8 cellular contexts compared by ENCODE assay signal in genomic region chr14:55301722-55302121, GRCh38. TPM values are rescaled to one million over a fixed set of nuclear protein-coding genes. Genes with fewer than 3 reads are reported as not detected.
DNase-seq lines count a peak whose midpoint lies in the region; ATAC-seq, FAIRE-seq and TF ChIP-seq lines count a peak whose summit lies in the region.

No MANE protein-coding gene starts in this region.

- H2AFZ ChIP-seq in endothelial cell of umbilical vein (ENCODE audit: low read depth, low read length), result no peak overlapping the region

- ATAC-seq in activated CD4-positive, CD25-positive, alpha-beta regulatory T cell treated with anti-CD3 and anti-CD28 coated beads, Interleukin-2, amount 50 U/mL, for 24 hours, result peak; percentile 72 to 84

- CTCF ChIA-PET in endothelial cell of umbilical vein (lab: Charles Lee), result no interaction called here

- H3K9me3 ChIP-seq in endothelial cell of umbilical vein (replicated peaks; ENCODE audit: control insufficient read depth, insufficient read depth, low read length), result no peaks in the 10 kb centered on the region

- FAIRE-seq in endothelial cell of umbilical vein (lab: Jason Lieb, UNC), result no peak

- H3K36me3 ChIP-seq in endothelial cell of umbilical vein (ENCODE audit: control insufficient read depth in 2 of 2, extremely low read depth in 1 of 2, insufficient read depth in 2 of 2, low read length in 2 of 2), result no peaks in the 10 kb centered on the region

- no peaks in the 10 kb centered on the region for H3K9me1 ChIP-seq in endothelial cell of umbilical vein (replicated peaks; ENCODE audit: control insufficient read depth, extremely low read depth, insufficient read depth, low read length)

- no peak overlapping the region for H3K9ac ChIP-seq in endothelial cell of umbilical vein (replicated peaks; ENCODE audit: extremely low read depth, insufficient read depth, low read length)

- DNase-seq in activated CD4-positive, CD25-positive, alpha-beta regulatory T cell (lab: John Stamatoyannopoulos, UW), result no peak
- peak; percentile 23 to 40 for DNase-seq in Kasumi-1 (lab: John Stamatoyannopoulos, UW)
- peak; percentile 12 for DNase-seq in endothelial cell of umbilical vein (ENCODE audit: low read depth, low spot score)
- peak; percentile 47 for DNase-seq in skeletal muscle cell (ENCODE audit: low read depth)
- DNase-seq in NCI-H2227 (lab: John Stamatoyannopoulos, UW; ENCODE audit: unreplicated experiment), result no peak
- no peak for DNase-seq in NCI-H526 treated with DMSO at 0.1 percent for 48 hours (lab: John Stamatoyannopoulos, UW)
- no peak for DNase-seq in DMS114 treated with DMSO at 0.1 percent for 48 hours (lab: John Stamatoyannopoulos, UW; ENCODE audit: unreplicated experiment)

- no peaks in the 10 kb centered on the region for H3K27me3 ChIP-seq in endothelial cell of umbilical vein (ENCODE audit: control insufficient read depth in 2 of 2, insufficient read depth in 2 of 2, low read length in 2 of 2)

- H3K79me2 ChIP-seq in endothelial cell of umbilical vein (ENCODE audit: control insufficient read depth, insufficient read depth, low read length), result peaks cover 17% of the 10 kb centered on the region

- peaks cover 7% of the 10 kb centered on the region for H3K4me1 ChIP-seq in endothelial cell of umbilical vein (ENCODE audit: control insufficient read depth, extremely low read depth, insufficient read depth, low read length)

- POLR2A ChIA-PET in endothelial cell of umbilical vein (lab: Charles Lee), result no interaction called here

- no peak overlapping the region for H3K4me2 ChIP-seq in endothelial cell of umbilical vein (ENCODE audit: insufficient read depth, low read length)

- dilution Hi-C loops in endothelial cell of umbilical vein (cut with MboI; ENCODE audit: extremely low pct_ligation_motif_present, low sequenced_read_pairs), result no loop called here

- no peak for TF ChIP-seq POLR2A in endothelial cell of umbilical vein (IDR thresholded peaks at IDR 0.05; ENCODE audit: low read depth, low read length)

- H4K20me1 ChIP-seq in endothelial cell of umbilical vein (replicated peaks; ENCODE audit: control insufficient read depth, extremely low read depth, insufficient read depth, low read length), result no peaks in the 10 kb centered on the region

- intact Hi-C loops in endothelial cell of umbilical vein (cut with micrococcal nuclease), result no loop called here

- no TSS peak for BruUV-seq in endothelial cell of umbilical vein (replicated peaks; lab: Mats Ljungman, UMichigan)

- H3K4me3 ChIP-seq in endothelial cell of umbilical vein (replicated peaks in 1 of 3; ENCODE audit: insufficient read depth in 1 of 3, low read depth in 1 of 3, low read length in 3 of 3), result no peak overlapping the region
- H3K4me3 ChIP-seq in skeletal muscle cell (ENCODE audit: low read depth, low read length), result no peak overlapping the region

- no peak overlapping the region for H3K27ac ChIP-seq in endothelial cell of umbilical vein (ENCODE audit: insufficient read depth, low read depth, low read length)

- TF ChIP-seq CTCF in endothelial cell of umbilical vein (IDR thresholded peaks at IDR 0.05; ENCODE audit: extremely low read depth in 1 of 2, insufficient read depth in 1 of 2, low read depth in 1 of 2, low read length in 2 of 2), result no peak

TF ChIP-seq in endothelial cell of umbilical vein, 7 proteins besides CTCF, POLR2A, EP300 and RAD21:
- TF ChIP-seq POLR2AphosphoS5 (IDR thresholded peaks at IDR 0.05; ENCODE audit: insufficient read depth, low read depth, low read length) (no peak), FOS (IDR thresholded peaks at IDR 0.05; ENCODE audit: borderline replicate concordance, insufficient read depth, low read length) (peak; percentile 26), JUN (IDR thresholded peaks at IDR 0.05; ENCODE audit: borderline replicate concordance, insufficient read depth, insufficient read length, low read depth) (peak; percentile 9)

RNA-seq across cellular contexts. Expression of gene FBXO34, which starts 30.5 kb away (rescaled TPM):
- total RNA-seq in endothelial cell of umbilical vein, result 14.2 and 16.5 TPM in 2 replicates
- polyA plus RNA-seq in endothelial cell of umbilical vein, result 6.8 and 8.5 TPM in 2 replicates
- polyA plus RNA-seq in endothelial cell of umbilical vein (2011; cell fraction: cytosol; rRNA removed), result 9.9 and 10.7 TPM in 2 replicates
- polyA plus RNA-seq in endothelial cell of umbilical vein (2011; cell fraction: nucleus; rRNA removed), result 37.5 and 37.9 TPM in 2 replicates
- 10.8 and 12.1 TPM in 2 replicates for polyA plus RNA-seq in endothelial cell of umbilical vein (2012)
- polyA minus RNA-seq in endothelial cell of umbilical vein, result 15.7 and 16.7 TPM in 2 replicates
- polyA minus RNA-seq in endothelial cell of umbilical vein (2011; cell fraction: cytosol; rRNA and poly(A)+ RNA removed), result 7.7 TPM
- polyA minus RNA-seq in endothelial cell of umbilical vein (2011; cell fraction: nucleus; rRNA and poly(A)+ RNA removed), result 23.4 and 27.9 TPM in 2 replicates

Comparison
In these comparisons a context has a peak if more than half of its experiments do, and no peak if none do; other contexts are left out.
1. DNase-seq: peak in Kasumi-1 (2 of 2), endothelial cell of umbilical vein (single experiment) and skeletal muscle cell (single experiment); none in activated CD4-positive, CD25-positive, alpha-beta regulatory T cell (0 of 4), NCI-H2227 (single experiment), NCI-H526 treated with DMSO at 0.1 percent for 48 hours (single experiment) and DMS114 treated with DMSO at 0.1 percent for 48 hours (single experiment).